ENCODE assay signal across 1 cellular context in the genomic region with DNA sequence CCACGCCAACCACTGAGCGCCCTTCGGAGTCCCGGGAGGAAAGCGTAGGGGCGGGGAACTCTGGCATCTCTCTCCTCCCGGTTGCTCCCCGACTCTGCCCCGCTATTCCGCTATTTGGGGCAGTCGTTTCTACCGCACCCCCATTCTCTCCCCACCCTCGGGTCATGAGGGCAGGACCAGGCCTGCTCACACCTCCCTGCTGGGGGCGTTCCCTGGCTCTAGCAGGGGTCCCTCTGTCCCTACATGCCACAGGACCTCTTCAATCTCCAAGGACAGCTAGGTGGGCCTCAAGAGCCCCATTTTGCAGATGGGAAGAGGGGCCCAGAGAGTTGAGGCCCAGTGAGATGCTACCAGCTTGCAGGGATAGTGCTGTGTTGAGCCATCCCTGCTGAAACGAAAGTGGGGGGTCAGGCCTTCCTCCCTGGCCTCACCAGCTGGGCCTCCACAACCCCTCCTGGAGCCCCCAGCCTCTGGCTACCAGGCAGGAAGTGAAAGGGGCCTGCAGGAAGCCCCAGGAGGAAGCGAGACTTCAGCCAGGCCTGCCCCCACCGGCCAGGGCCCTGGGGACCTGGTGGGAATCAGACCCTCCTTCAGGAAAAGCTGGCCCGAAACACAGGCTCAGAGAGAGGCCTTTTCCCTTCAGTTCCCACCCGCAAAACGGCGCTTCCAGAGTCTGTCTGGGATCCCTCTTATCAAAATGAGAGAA.
TF ChIP-seq lines count a peak whose summit lies in the region.

No MANE protein-coding gene starts in this region.

TF ChIP-seq in HepG2, 621 proteins besides CTCF, POLR2A, EP300 and RAD21:
- TF ChIP-seq SIN3A (IDR thresholded peaks at IDR 0.05; ENCODE audit: borderline replicate concordance, low read depth, low read length) (no peak), ATRX (CRISPR knock-in tag; IDR thresholded peaks at IDR 0.05; ENCODE audit: borderline replicate concordance) (no peak), ZNF12 (CRISPR knock-in tag; IDR thresholded peaks at IDR 0.05) (no peak)
TF ChIP-seq in HepG2: peak in this region for 0.
